Comparison of ENCODE assay signal across 10 cellular contexts in genomic region chr5:173289372-173289771, GRCh38. TPM values are rescaled to one million over a fixed set of nuclear protein-coding genes. Genes with fewer than 3 reads are reported as not detected.
"Had no signal": no experiment of that assay in that cellular context is flagged by ENCODE, and none has a peak within 500 bp of the region (broad histone marks: within the 10 kb centered on the region; RNA-seq: fewer than 3 reads in every experiment).

No MANE protein-coding gene starts in this region.

- H3K36me3 ChIP-seq: HAP-1 had no signal

- H3K4me3 ChIP-seq: GM23248, HAP-1 had no signal

- H2AFZ ChIP-seq: GM23248 had no signal

- ATAC-seq: HCT116 had no signal

- FAIRE-seq: HTR-8/SVneo had no signal

- H3K27ac ChIP-seq: GM23248 had no signal

- H3K9ac ChIP-seq: GM23248 had no signal

- H3K9me3 ChIP-seq: HAP-1 had no signal

- DNase-seq: GM23248, GOT3, H7, HFFc6, KG1 had no signal

RNA-seq across cellular contexts. Expression of gene STC2, which starts 38.8 kb away (rescaled TPM):
- total RNA-seq: HT-29 had no signal
- polyA plus RNA-seq: IgD-negative memory B cell had no signal

RNA-seq across cellular contexts. Expression of gene NKX2-5, which starts 54.4 kb away (rescaled TPM):
- total RNA-seq: GM23248, HFFc6, HT-29 had no signal
- polyA plus RNA-seq: GM23248, IgD-negative memory B cell had no signal
